Comparison of ENCODE assay signal across 1 cellular context in the genomic region with DNA sequence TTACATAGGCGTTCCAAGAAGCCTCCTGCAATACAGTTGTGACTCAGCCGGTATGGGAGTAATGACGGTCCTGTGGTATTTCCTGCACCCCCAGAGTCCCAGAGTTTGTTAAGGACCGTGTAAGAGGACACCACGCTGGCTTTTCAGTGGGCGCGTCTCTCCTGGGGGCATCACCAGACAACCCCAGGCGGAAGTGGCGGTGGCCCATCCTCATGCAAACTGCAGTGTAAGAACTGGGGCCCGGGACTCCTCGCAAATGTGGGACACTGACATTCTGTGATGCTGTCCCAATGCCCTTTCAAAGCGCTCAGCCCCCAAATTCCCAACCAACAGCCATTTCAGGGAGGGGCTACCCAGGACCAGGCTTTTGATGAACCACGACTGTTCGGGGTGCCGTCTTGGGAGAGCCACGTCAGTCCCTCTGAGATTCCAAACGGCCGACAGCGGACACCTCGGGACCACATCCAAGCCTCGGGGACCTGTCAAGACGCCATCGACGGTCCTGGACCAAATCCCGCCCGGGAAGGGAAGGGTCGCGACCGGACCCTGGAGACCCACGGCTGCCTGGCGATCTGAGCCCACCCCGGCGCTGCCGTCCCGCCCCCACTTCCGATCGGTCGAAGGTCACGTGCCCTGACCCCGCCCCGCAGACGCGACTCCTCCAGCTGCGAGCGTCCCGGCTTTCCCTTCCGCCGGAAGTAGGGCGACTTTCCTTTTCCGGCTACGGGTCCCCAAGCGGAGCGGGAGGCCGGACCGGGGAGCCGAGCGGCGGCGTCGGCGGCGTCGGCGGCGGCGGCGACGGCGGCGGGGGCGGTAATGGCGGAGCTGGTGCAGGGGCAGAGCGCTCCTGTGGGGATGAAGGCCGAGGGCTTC.
TF ChIP-seq lines count a peak whose summit lies in the region.

A gene with protein sequence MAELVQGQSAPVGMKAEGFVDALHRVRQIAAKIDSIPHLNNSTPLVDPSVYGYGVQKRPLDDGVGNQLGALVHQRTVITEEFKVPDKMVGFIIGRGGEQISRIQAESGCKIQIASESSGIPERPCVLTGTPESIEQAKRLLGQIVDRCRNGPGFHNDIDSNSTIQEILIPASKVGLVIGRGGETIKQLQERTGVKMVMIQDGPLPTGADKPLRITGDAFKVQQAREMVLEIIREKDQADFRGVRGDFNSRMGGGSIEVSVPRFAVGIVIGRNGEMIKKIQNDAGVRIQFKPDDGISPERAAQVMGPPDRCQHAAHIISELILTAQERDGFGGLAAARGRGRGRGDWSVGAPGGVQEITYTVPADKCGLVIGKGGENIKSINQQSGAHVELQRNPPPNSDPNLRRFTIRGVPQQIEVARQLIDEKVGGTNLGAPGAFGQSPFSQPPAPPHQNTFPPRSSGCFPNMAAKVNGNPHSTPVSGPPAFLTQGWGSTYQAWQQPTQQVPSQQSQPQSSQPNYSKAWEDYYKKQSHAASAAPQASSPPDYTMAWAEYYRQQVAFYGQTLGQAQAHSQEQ (plus strand): TSS at position 713 of the 873 bp plus-strand sequence. CDS start 104 bp downstream, at position 817.

TF ChIP-seq in HCT116, 20 proteins besides CTCF, POLR2A, EP300 and RAD21 (continued from another document):
- TF ChIP-seq, protein P1, sequence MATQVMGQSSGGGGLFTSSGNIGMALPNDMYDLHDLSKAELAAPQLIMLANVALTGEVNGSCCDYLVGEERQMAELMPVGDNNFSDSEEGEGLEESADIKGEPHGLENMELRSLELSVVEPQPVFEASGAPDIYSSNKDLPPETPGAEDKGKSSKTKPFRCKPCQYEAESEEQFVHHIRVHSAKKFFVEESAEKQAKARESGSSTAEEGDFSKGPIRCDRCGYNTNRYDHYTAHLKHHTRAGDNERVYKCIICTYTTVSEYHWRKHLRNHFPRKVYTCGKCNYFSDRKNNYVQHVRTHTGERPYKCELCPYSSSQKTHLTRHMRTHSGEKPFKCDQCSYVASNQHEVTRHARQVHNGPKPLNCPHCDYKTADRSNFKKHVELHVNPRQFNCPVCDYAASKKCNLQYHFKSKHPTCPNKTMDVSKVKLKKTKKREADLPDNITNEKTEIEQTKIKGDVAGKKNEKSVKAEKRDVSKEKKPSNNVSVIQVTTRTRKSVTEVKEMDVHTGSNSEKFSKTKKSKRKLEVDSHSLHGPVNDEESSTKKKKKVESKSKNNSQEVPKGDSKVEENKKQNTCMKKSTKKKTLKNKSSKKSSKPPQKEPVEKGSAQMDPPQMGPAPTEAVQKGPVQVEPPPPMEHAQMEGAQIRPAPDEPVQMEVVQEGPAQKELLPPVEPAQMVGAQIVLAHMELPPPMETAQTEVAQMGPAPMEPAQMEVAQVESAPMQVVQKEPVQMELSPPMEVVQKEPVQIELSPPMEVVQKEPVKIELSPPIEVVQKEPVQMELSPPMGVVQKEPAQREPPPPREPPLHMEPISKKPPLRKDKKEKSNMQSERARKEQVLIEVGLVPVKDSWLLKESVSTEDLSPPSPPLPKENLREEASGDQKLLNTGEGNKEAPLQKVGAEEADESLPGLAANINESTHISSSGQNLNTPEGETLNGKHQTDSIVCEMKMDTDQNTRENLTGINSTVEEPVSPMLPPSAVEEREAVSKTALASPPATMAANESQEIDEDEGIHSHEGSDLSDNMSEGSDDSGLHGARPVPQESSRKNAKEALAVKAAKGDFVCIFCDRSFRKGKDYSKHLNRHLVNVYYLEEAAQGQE (IDR thresholded peaks at IDR 0.05; ENCODE audit: low read depth): no peak
- peak; percentile 14 for TF ChIP-seq YY1 (IDR thresholded peaks at IDR 0.05; ENCODE audit: extremely low read depth, insufficient replicate concordance, low read depth, low read length)
- no peak for TF ChIP-seq ZNF274 (IDR thresholded peaks at IDR 0.05; ENCODE audit: low read depth, low read length)
- TF ChIP-seq ELF1 (IDR thresholded peaks at IDR 0.05; ENCODE audit: borderline replicate concordance, low read depth): peak; percentile 28; the same call in 1 of the 2 replicates
- peak; percentile 93 for TF ChIP-seq EGR1 (IDR thresholded peaks at IDR 0.05; ENCODE audit: low read depth)
- TF ChIP-seq CBX3 (IDR thresholded peaks at IDR 0.05; ENCODE audit: low read depth): no peak
- no peak for TF ChIP-seq EZH2phosphoT487 (IDR thresholded peaks at IDR 0.05; ENCODE audit: borderline replicate concordance)
